ENCODE assay signal across 17 cellular contexts in the genomic region with DNA sequence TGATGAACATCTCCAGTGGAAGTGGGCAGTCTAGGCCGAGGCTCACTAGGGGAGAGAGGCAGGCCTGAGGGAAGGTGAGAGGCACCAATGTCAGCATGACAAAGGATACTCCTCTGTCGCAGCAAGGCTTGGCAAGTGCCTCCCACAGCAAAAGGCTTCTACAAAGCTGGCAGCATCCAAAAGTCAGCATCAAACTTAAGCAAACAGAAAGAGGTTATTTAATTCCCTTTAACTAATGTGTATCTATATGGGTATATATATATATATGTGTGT.
"Had no signal": no experiment of that assay in that cellular context is flagged by ENCODE, and none has a peak within 500 bp of the region (broad histone marks: within the 10 kb centered on the region; RNA-seq: fewer than 3 reads in every experiment).

No MANE protein-coding gene starts in this region.

- H3K4me3 Mint-ChIP-seq: activated naive CD4-positive, alpha-beta T cell treated with anti-CD3 and anti-CD28 coated beads, Interleukin-2, amount 50 U/mL, for 24 hours; endodermal cell; nephron had no signal

- H3K9me3 Mint-ChIP-seq: activated naive CD4-positive, alpha-beta T cell treated with anti-CD3 and anti-CD28 coated beads, Interleukin-2, amount 50 U/mL, for 24 hours; nephron had no signal

- H3K27ac ChIP-seq: brain microvascular endothelial cell, heart right ventricle, left lung, psoas muscle, suprapubic skin, WERI-Rb-1 had no signal

- H3K9me3 ChIP-seq: heart right ventricle, left lung, psoas muscle, suprapubic skin had no signal

- ATAC-seq: heart right ventricle; psoas muscle; stimulated activated naive CD8-positive, alpha-beta T cell treated with anti-CD3 and anti-CD28 coated beads, Interleukin-15, Interleukin-2, amounts not matched to agents 100 U/mL and 50 U/mL, for 24 hours had no signal

- H3K4me1 Mint-ChIP-seq: endodermal cell had no signal

- H3K36me3 Mint-ChIP-seq: activated naive CD4-positive, alpha-beta T cell treated with anti-CD3 and anti-CD28 coated beads, Interleukin-2, amount 50 U/mL, for 24 hours had no signal

- DNase-seq: activated CD4-positive, alpha-beta T cell treated with anti-CD3 and anti-CD28 coated beads for 48 hours; activated CD8-positive, alpha-beta memory T cell treated with anti-CD3 and anti-CD28 coated beads for 24 hours; activated effector memory CD4-positive, alpha-beta T cell treated with Interleukin-2 at 50 U/mL for 16 hours; activated T-cell treated with anti-CD3 and anti-CD28 coated beads, Interleukin-2, amount 50 U/mL, for 1 hour; brain microvascular endothelial cell; dermis blood vessel endothelial cell; heart right ventricle; left lung; psoas muscle; stimulated activated CD4-positive, alpha-beta T cell treated with anti-CD3 and anti-CD28 coated beads, Interleukin-4, amount 100 ng/mL, for 1 hour; stimulated activated CD8-positive, alpha-beta memory T cell treated with anti-CD3 and anti-CD28 coated beads, Interleukin-4, amount 100 ng/mL, for 48 hours; stimulated activated naive CD8-positive, alpha-beta T cell treated with anti-CD3 and anti-CD28 coated beads, Interleukin-15, Interleukin-2, amounts not matched to agents 100 U/mL and 50 U/mL, for 24 hours; WERI-Rb-1 had no signal

- H3K27me3 ChIP-seq: brain microvascular endothelial cell, heart right ventricle, left lung, suprapubic skin had no signal

- H3K4me3 ChIP-seq: heart right ventricle, left lung, psoas muscle, suprapubic skin had no signal

- H3K36me3 ChIP-seq: brain microvascular endothelial cell, heart right ventricle, left lung, suprapubic skin, WERI-Rb-1 had no signal

- H3K27me3 Mint-ChIP-seq: activated naive CD4-positive, alpha-beta T cell treated with anti-CD3 and anti-CD28 coated beads, Interleukin-2, amount 50 U/mL, for 24 hours had no signal

- H3K27ac Mint-ChIP-seq: activated naive CD4-positive, alpha-beta T cell treated with anti-CD3 and anti-CD28 coated beads, Interleukin-2, amount 50 U/mL, for 24 hours; endodermal cell; nephron had no signal
